In the genomic region with DNA sequence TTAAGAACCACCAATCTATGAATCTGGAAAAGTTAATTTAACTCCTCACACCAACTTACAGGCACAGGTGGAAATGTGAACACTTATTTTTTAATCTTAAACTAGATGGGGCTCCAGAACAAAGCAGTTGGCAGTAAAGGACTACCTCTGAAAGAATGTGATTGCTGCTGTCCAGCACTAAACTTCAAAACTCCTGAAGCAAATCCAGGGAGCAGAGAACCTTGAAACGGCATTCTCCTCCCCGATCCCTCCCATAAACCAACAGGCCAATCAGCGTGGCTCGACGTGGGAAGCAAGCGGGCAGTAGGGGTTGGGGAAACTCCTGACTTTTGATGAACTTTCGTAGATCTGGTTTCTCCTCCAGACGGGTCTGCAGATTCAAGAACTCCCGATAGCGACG, we compare ENCODE assay signal across 27 cellular contexts.
"Had no signal": no experiment of that assay in that cellular context is flagged by ENCODE, and none has a peak within 500 bp of the region (broad histone marks: within the 10 kb centered on the region; RNA-seq: fewer than 3 reads in every experiment).

No MANE protein-coding gene starts in this region.

- H3K9me3 Mint-ChIP-seq: nephron progenitor cell had no signal

- H3K4me3 Mint-ChIP-seq: naive thymus-derived CD8-positive, alpha-beta T cell; nephron progenitor cell; stimulated activated naive CD8-positive, alpha-beta T cell treated with anti-CD3 and anti-CD28 coated beads, Interleukin-15, amount 100 ng/mL, for 72 hours had no signal

- H2AFZ ChIP-seq: hepatocyte had no signal

- H3K27ac Mint-ChIP-seq: nephron progenitor cell; stimulated activated naive CD8-positive, alpha-beta T cell treated with anti-CD3 and anti-CD28 coated beads, Interleukin-15, amount 100 ng/mL, for 72 hours had no signal

- H3K27me3 Mint-ChIP-seq: naive thymus-derived CD8-positive, alpha-beta T cell; stimulated activated naive CD8-positive, alpha-beta T cell treated with anti-CD3 and anti-CD28 coated beads, Interleukin-15, amount 100 ng/mL, for 72 hours had no signal

- ATAC-seq: esophagus mucosa; foreskin keratinocyte; gastroesophageal sphincter; heart left ventricle; left cardiac atrium; lower lobe of right lung; naive thymus-derived CD8-positive, alpha-beta T cell; psoas muscle; right cardiac atrium; stimulated activated naive CD8-positive, alpha-beta T cell treated with anti-CD3 and anti-CD28 coated beads, Interleukin-15, amount 100 ng/mL, for 72 hours had no signal

- H3K4me3 ChIP-seq: dorsolateral prefrontal cortex, gastroesophageal sphincter, heart left ventricle, hepatocyte, left ventricle myocardium inferior, lower lobe of right lung, ovary, psoas muscle, suprapubic skin, transverse colon had no signal

- H3K27ac ChIP-seq: dorsolateral prefrontal cortex, epithelial cell of prostate, foreskin keratinocyte, gastroesophageal sphincter, heart left ventricle, hepatocyte, left ventricle myocardium inferior, lower lobe of right lung, ovary, psoas muscle, suprapubic skin, transverse colon had no signal

- DNase-seq: cerebellar nuclear complex; dorsolateral prefrontal cortex; effector CD4-positive, alpha-beta T cell; foreskin keratinocyte; heart left ventricle; left cardiac atrium; left ventricle myocardium inferior; lower lobe of right lung; naive thymus-derived CD8-positive, alpha-beta T cell; nephron progenitor cell; occipital lobe; ovary; posterior cingulate gyrus; psoas muscle; right cardiac atrium; small intestine; stimulated activated CD4-positive, alpha-beta T cell treated with anti-CD3 and anti-CD28 coated beads, Interleukin-15, amount 100 ng/mL, for 24 hours; stimulated activated CD4-positive, alpha-beta T cell treated with anti-CD3 and anti-CD28 coated beads, Interleukin-2, amount 100 ng/mL, for 48 hours; stimulated activated CD8-positive, alpha-beta memory T cell treated with anti-CD3 and anti-CD28 coated beads, Interleukin-4, amount 100 ng/mL, for 48 hours; stimulated activated naive CD4-positive, alpha-beta T cell; stimulated activated naive CD8-positive, alpha-beta T cell treated with anti-CD3 and anti-CD28 coated beads, Interleukin-15, amount 100 ng/mL, for 72 hours; transverse colon had no signal

- H3K27me3 ChIP-seq: dorsolateral prefrontal cortex, foreskin keratinocyte, gastroesophageal sphincter, heart left ventricle, hepatocyte, ovary, suprapubic skin, transverse colon had no signal

- H3K9me3 ChIP-seq: gastroesophageal sphincter, heart left ventricle, left ventricle myocardium inferior, lower lobe of right lung, ovary, psoas muscle, suprapubic skin, transverse colon had no signal

- H3K4me2 ChIP-seq: hepatocyte had no signal

- H3K36me3 ChIP-seq: ovary had no signal
